22 cellular contexts compared by ENCODE assay signal in the genomic region with DNA sequence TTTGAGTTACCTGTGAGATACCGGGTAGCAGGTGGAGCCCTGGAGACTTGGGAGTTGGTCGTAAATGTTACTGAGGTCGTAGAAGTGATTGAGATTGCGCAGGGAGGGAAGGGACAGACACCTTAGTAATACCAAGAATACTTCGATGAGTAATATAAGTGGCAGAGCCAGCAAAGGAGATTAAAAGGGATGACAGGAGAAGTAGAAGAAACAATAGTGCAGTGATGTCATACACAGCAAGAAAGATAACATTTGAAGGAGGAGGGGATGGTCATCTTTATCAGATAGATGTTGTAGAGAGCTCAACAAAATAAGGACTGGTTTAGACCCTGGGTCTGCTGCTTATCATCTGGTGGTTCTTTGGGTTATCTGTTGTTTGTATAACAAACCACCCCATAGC. TPM values are rescaled to one million over a fixed set of nuclear protein-coding genes. Genes with fewer than 3 reads are reported as not detected.
"Had no signal": no experiment of that assay in that cellular context is flagged by ENCODE, and none has a peak within 500 bp of the region (broad histone marks: within the 10 kb centered on the region; RNA-seq: fewer than 3 reads in every experiment).

No MANE protein-coding gene starts in this region.

- ATAC-seq: effector memory CD8-positive, alpha-beta T cell; foreskin keratinocyte; left lung had no signal

- H3K9me3 Mint-ChIP-seq: effector memory CD8-positive, alpha-beta T cell; neural crest cell had no signal

- H3K27me3 ChIP-seq: foreskin keratinocyte, left lung, SJCRH30, suprapubic skin, transverse colon, uterus had no signal

- H3K4me3 Mint-ChIP-seq: effector memory CD8-positive, alpha-beta T cell; neural crest cell had no signal

- H3K27me3 Mint-ChIP-seq: effector memory CD8-positive, alpha-beta T cell had no signal

- H3K27ac ChIP-seq: foreskin keratinocyte, left lung, SJCRH30, suprapubic skin, transverse colon, uterus, VCaP had no signal

- H3K9me3 ChIP-seq: left lung, SJCRH30, suprapubic skin, transverse colon, uterus had no signal

- H3K4me3 ChIP-seq: left lung, SJCRH30, suprapubic skin, transverse colon, uterus had no signal

- H3K36me3 ChIP-seq: uterus had no signal

- H3K4me1 Mint-ChIP-seq: neural crest cell had no signal

- DNase-seq: activated CD4-positive, alpha-beta T cell treated with anti-CD3 and anti-CD28 coated beads for 1 hour; activated CD8-positive, alpha-beta memory T cell treated with anti-CD3 and anti-CD28 coated beads for 24 hours; activated CD8-positive, alpha-beta memory T cell treated with anti-CD3 and anti-CD28 coated beads, Interleukin-2, amount 50 U/mL, for 48 hours; activated naive CD4-positive, alpha-beta T cell treated with anti-CD3 and anti-CD28 coated beads, Interleukin-2, amount 50 U/mL, for 16 hours; amygdala; effector memory CD8-positive, alpha-beta T cell; foreskin keratinocyte; glutamatergic neuron; left lung; midbrain; SJCRH30; stimulated activated CD4-positive, alpha-beta T cell treated with anti-CD3 and anti-CD28 coated beads, Interleukin-12 subunit alpha, Interleukin-12 subunit beta, amount 100 ng/mL, for 4 hours; stimulated activated CD4-positive, alpha-beta T cell treated with anti-CD3 and anti-CD28 coated beads, Interleukin-1b, Interleukin-23, amount 100 ng/mL, for 48 hours; stimulated activated CD8-positive, alpha-beta memory T cell treated with anti-CD3 and anti-CD28 coated beads, Interleukin-4, amount 100 ng/mL, for 48 hours; stimulated activated naive CD4-positive, alpha-beta T cell treated with Interleukin-2 at 50 U/mL for 16 hours; transverse colon; uterus had no signal

RNA-seq across cellular contexts. Expression of a gene that starts 52.7 kb away (rescaled TPM):
- total RNA-seq: cardiac septum, foreskin keratinocyte, neural crest cell, omental fat pad, SJCRH30 had no signal
- polyA plus RNA-seq: foreskin keratinocyte had no signal
